15 cellular contexts compared by ENCODE assay signal in genomic region chr6:131059486-131059885, GRCh38. TPM values are rescaled to one million over a fixed set of nuclear protein-coding genes. Genes with fewer than 3 reads are reported as not detected.
DNase-seq lines count a peak whose midpoint lies in the region; ATAC-seq, FAIRE-seq and TF ChIP-seq lines count a peak whose summit lies in the region.
"Had no signal": no experiment of that assay in that cellular context is flagged by ENCODE, and none has a peak within 500 bp of the region (broad histone marks: within the 10 kb centered on the region; RNA-seq: fewer than 3 reads in every experiment).

No MANE protein-coding gene starts in this region.

- ATAC-seq in HepG2 (no peak), right lobe of liver (no peak), HG02981 (IDR thresholded peaks at IDR 0.05; ENCODE audit: unreplicated experiment) (no peak)
- no peak for ATAC-seq in activated naive CD8-positive, alpha-beta T cell treated with anti-CD3 and anti-CD28 coated beads, Interleukin-2, amount 50 U/mL, for 24 hours

- peaks cover 33% of the 10 kb centered on the region for H3K4me1 Mint-ChIP-seq in activated naive CD8-positive, alpha-beta T cell treated with anti-CD3 and anti-CD28 coated beads, Interleukin-2, amount 50 U/mL, for 24 hours

- no peak overlapping the region for H3K27ac Mint-ChIP-seq in activated naive CD8-positive, alpha-beta T cell treated with anti-CD3 and anti-CD28 coated beads, Interleukin-2, amount 50 U/mL, for 24 hours
- H3K27ac Mint-ChIP-seq: activated naive CD8-positive, alpha-beta T cell; mesothelial cell of epicardium had no signal

- H3K4me1 ChIP-seq in HepG2 (ENCODE audit: insufficient read depth, low read length) (peaks cover 51% of the 10 kb centered on the region), right lobe of liver (no peaks in the 10 kb centered on the region), hepatocyte (ENCODE audit: insufficient read depth) (peaks cover 23% of the 10 kb centered on the region)

- CTCF ChIA-PET in HepG2 (lab: Yijun Ruan, JAX; ENCODE audit: low intra/inter-chr PET ratio, low total read pairs), result no interaction called here

- in situ Hi-C loops in HepG2 (cut with HindIII; ENCODE audit: extremely low pct_ligation_motif_present, low pct_unique_long_range_greater_than_20kb), result no loop called here

- whole genome bisulfite sequencing in HepG2 (ENCODE audit: low lambda C conversion rate), result 98% methylated on average over 4 of the region's 4 CpGs
- WGBS in right lobe of liver (ENCODE audit: insufficient coverage, low coverage, low lambda C conversion rate, missing lambda C conversion rate), result 84% methylated on average over 4 of the region's 4 CpGs
- 72% methylated on average over 4 of the region's 4 CpGs for WGBS in hepatocyte (ENCODE audit: low lambda C conversion rate, missing lambda C conversion rate)

- peaks cover 35% of the 10 kb centered on the region for H3K9me3 Mint-ChIP-seq in activated naive CD8-positive, alpha-beta T cell treated with anti-CD3 and anti-CD28 coated beads, Interleukin-2, amount 50 U/mL, for 24 hours

- H3K4me2 ChIP-seq in HepG2 (ENCODE audit: low read depth, low read length) (0 out of 2 replicates have a peak overlapping the region, but pooled peaks have one; percentile 93), hepatocyte (peak overlapping the region; percentile 91)

- intact Hi-C loops in HepG2 (cut with micrococcal nuclease; ENCODE audit: unreplicated experiment) (no loop called here), right lobe of liver (cut with DNase I) (no loop called here)

- POLR2A ChIA-PET in HepG2 (lab: Yijun Ruan, JAX), result no interaction called here

- TF ChIP-seq CTCF in HepG2 (CRISPR knock-in tag; IDR thresholded peaks at IDR 0.05), result no peak
- no peak for TF ChIP-seq CTCF in right lobe of liver (IDR thresholded peaks at IDR 0.05)
- TF ChIP-seq CTCF in hepatocyte (IDR thresholded peaks at IDR 0.05; ENCODE audit: poor library complexity), result no peak

- TF ChIP-seq EP300 in HepG2 (IDR thresholded peaks at IDR 0.05; ENCODE audit: low read depth in 2 of 2, low read length in 2 of 2) (no peak), HepG2 (CRISPR knock-in tag; IDR thresholded peaks at IDR 0.05; ENCODE audit: borderline replicate concordance) (no peak)

- DNase-seq in HepG2 (ENCODE audit: low spot score) (no peak), right lobe of liver (no peak), astrocyte of the hippocampus (ENCODE audit: low read depth, low spot score) (peak; percentile 60), hepatocyte (ENCODE audit: low spot score) (no peak), urothelium cell line (ENCODE audit: low spot score) (peak; percentile 25), mesenteric fat pad (ENCODE audit: low spot score) (no peak)
- DNase-seq in activated naive CD8-positive, alpha-beta T cell treated with anti-CD3 and anti-CD28 coated beads, Interleukin-2, amount 50 U/mL, for 24 hours, result no peak
- DNase-seq: activated B cell treated with CpG ODN at 0.5 μM for 24 hours; colonic mucosa; erythroblast; MV-4-11; stimulated activated CD4-positive, alpha-beta T cell treated with anti-CD3 and anti-CD28 coated beads, Interleukin-12 subunit alpha, Interleukin-12 subunit beta, amount 100 ng/mL, for 4 hours had no signal

- no peaks in the 10 kb centered on the region for H3K9me2 ChIP-seq in hepatocyte (replicated peaks; ENCODE audit: insufficient read depth)

- no peak for TF ChIP-seq RAD21 in HepG2 (CRISPR knock-in tag; IDR thresholded peaks at IDR 0.05)

- H3K36me3 Mint-ChIP-seq in activated naive CD8-positive, alpha-beta T cell treated with anti-CD3 and anti-CD28 coated beads, Interleukin-2, amount 50 U/mL, for 24 hours (ENCODE audit: low read depth), result peaks cover 8% of the 10 kb centered on the region

- no TSS peak for BruUV-seq in HepG2 (replicated peaks; lab: Mats Ljungman, UMichigan)

- no peak for FAIRE-seq in HepG2 (lab: Jason Lieb, UNC)
- FAIRE-seq in urothelium cell line (lab: Jason Lieb, UNC), result no peak

- no peaks in the 10 kb centered on the region; a peak in 1 of 5 replicates for H3K27me3 ChIP-seq in HepG2 (ENCODE audit: control insufficient read depth in 1 of 2, insufficient read depth in 2 of 2, low read length in 2 of 2)
- no peaks in the 10 kb centered on the region for H3K27me3 ChIP-seq in right lobe of liver
- H3K27me3 ChIP-seq in hepatocyte, result no peaks in the 10 kb centered on the region
- H3K27me3 ChIP-seq: colonic mucosa had no signal

- no peaks in the 10 kb centered on the region for H4K20me1 ChIP-seq in HepG2 (ENCODE audit: insufficient read depth, low read length)
- no peaks in the 10 kb centered on the region for H4K20me1 ChIP-seq in hepatocyte (ENCODE audit: insufficient read depth, poor library complexity, severe bottlenecking)

- H3K9me3 ChIP-seq in HepG2 (ENCODE audit: low read length), result peaks cover 23% of the 10 kb centered on the region
- peaks cover 0 to 7% (median 0%) of the 10 kb centered on the region in 4 donors for H3K9me3 ChIP-seq in right lobe of liver
- H3K9me3 ChIP-seq in hepatocyte (ENCODE audit: low read depth), result peaks cover 5% of the 10 kb centered on the region

- H2AFZ ChIP-seq in HepG2 (ENCODE audit: low read length) (no peak overlapping the region), hepatocyte (no peak overlapping the region)

- no peak overlapping the region for H3K9ac ChIP-seq in HepG2 (ENCODE audit: insufficient read depth, low read depth, low read length)

- H3K79me2 ChIP-seq in HepG2 (ENCODE audit: insufficient read depth, low read length), result peaks cover 82% of the 10 kb centered on the region
- peaks cover 80% of the 10 kb centered on the region for H3K79me2 ChIP-seq in hepatocyte

- H3K4me3 ChIP-seq in HepG2 (replicated peaks in 1 of 3; ENCODE audit: insufficient read depth in 1 of 3, low read depth in 2 of 3, low read length in 3 of 3) (no peak overlapping the region), right lobe of liver (no peak overlapping the region), hepatocyte (no peak overlapping the region)
- H3K4me3 ChIP-seq: colonic mucosa had no signal

- no peaks in the 10 kb centered on the region for H3K27me3 Mint-ChIP-seq in activated naive CD8-positive, alpha-beta T cell treated with anti-CD3 and anti-CD28 coated beads, Interleukin-2, amount 50 U/mL, for 24 hours
- H3K27me3 Mint-ChIP-seq: activated B cell treated with CpG ODN at 0.5 μM for 24 hours; activated naive CD8-positive, alpha-beta T cell had no signal

- H3K4me3 Mint-ChIP-seq in activated naive CD8-positive, alpha-beta T cell treated with anti-CD3 and anti-CD28 coated beads, Interleukin-2, amount 50 U/mL, for 24 hours, result no peak overlapping the region
- H3K4me3 Mint-ChIP-seq: activated naive CD8-positive, alpha-beta T cell; mesothelial cell of epicardium had no signal

- TF ChIP-seq POLR2A in HepG2 (IDR thresholded peaks at IDR 0.05; ENCODE audit: insufficient read depth in 1 of 2, low read depth in 2 of 2, low read length in 2 of 2), result no peak
- no peak for TF ChIP-seq POLR2A in right lobe of liver (IDR thresholded peaks at IDR 0.05)

- H3K36me3 ChIP-seq in HepG2 (replicated peaks in 1 of 2; ENCODE audit: control insufficient read depth in 1 of 2, insufficient read depth in 2 of 2, low read length in 2 of 2), result peaks cover under 1 to 1% of the 10 kb centered on the region in 2 experiments; a peak in 2 of 5 replicates
- H3K36me3 ChIP-seq in right lobe of liver, result no peaks in the 10 kb centered on the region
- no peaks in the 10 kb centered on the region for H3K36me3 ChIP-seq in hepatocyte (replicated peaks; ENCODE audit: insufficient read depth, low read depth)
- H3K36me3 ChIP-seq: colonic mucosa had no signal

- H3K27ac ChIP-seq in HepG2 (ENCODE audit: extremely low read length, insufficient read depth, low read length) (no peak overlapping the region), right lobe of liver (no peak overlapping the region), hepatocyte (no peak overlapping the region)
- H3K27ac ChIP-seq: colonic mucosa had no signal

TF ChIP-seq in HepG2, 621 proteins besides CTCF, POLR2A, EP300 and RAD21 (continues in another document):
- TF ChIP-seq YEATS4 (CRISPR knock-in tag; IDR thresholded peaks at IDR 0.05; ENCODE audit: borderline replicate concordance) (0 out of 2 replicates have a peak, but pooled peaks have one; percentile 2), ZNF253 (CRISPR knock-in tag; IDR thresholded peaks at IDR 0.05; ENCODE audit: borderline replicate concordance) (no peak)

RNA-seq across cellular contexts. Expression of gene EPB41L2, which starts 3.6 kb away (rescaled TPM):
- total RNA-seq in HepG2 (2016; rRNA removed; fragmentation: Illumina TruSeq; extraction: Trizol) (41.7 and 42.1 TPM in 2 replicates), right lobe of liver (10 to 100 TPM; 15.3 to 38.5 (median 24.6) TPM), hepatocyte (35.8 and 45.5 TPM in 2 replicates), mesenteric fat pad (211 TPM)
- 48.7 and 70.3 TPM in 2 replicates for total RNA-seq in HepG2 (2016; cell fraction: cytosol; rRNA removed; fragmentation: Illumina TruSeq; extraction: Trizol; ENCODE audit: low read depth)
- total RNA-seq in HepG2 (2016; cell fraction: insoluble cytoplasmic fraction; rRNA removed; fragmentation: Illumina TruSeq; extraction: Trizol), result 33.1 and 37.6 TPM in 2 replicates
- total RNA-seq in HepG2 (2016; cell fraction: membrane; rRNA removed; fragmentation: Illumina TruSeq; extraction: Trizol), result 32.9 and 42.5 TPM in 2 replicates
- 115 and 119 TPM in 2 replicates for total RNA-seq in HepG2 (2016; cell fraction: nucleus; rRNA removed; fragmentation: Illumina TruSeq; extraction: Trizol)
- polyA plus RNA-seq in HepG2 (2011; rRNA removed) (45.3 and 56.4 TPM in 2 replicates), hepatocyte (21.6 and 27.4 TPM in 2 replicates)
- 22.0 and 26.4 TPM in 2 replicates for polyA plus RNA-seq in HepG2 (2011; cell fraction: cytosol; rRNA removed)
- 128 and 148 TPM in 2 replicates for polyA plus RNA-seq in HepG2 (2011; cell fraction: nucleus; rRNA removed)
- 47.5 and 129 TPM in 2 replicates for polyA plus RNA-seq in HepG2 (2012)
- 2.9 and 4.0 TPM in 2 replicates for polyA plus RNA-seq in HepG2 (2016; cell fraction: cytosol; fragmentation: Illumina TruSeq; extraction: Trizol; ENCODE audit: low read depth)
- 44.9 and 50.4 TPM in 2 replicates for polyA plus RNA-seq in HepG2 (2016; cell fraction: insoluble cytoplasmic fraction; fragmentation: Illumina TruSeq; extraction: Trizol; ENCODE audit: low read depth)
- polyA plus RNA-seq in HepG2 (2016; cell fraction: membrane; fragmentation: Illumina TruSeq; extraction: Trizol; ENCODE audit: low read depth), result 8.4 and 9.3 TPM in 2 replicates
- polyA plus RNA-seq in HepG2 (2016; cell fraction: nucleus; fragmentation: Illumina TruSeq; extraction: Trizol; ENCODE audit: insufficient read depth, low read depth), result 138 and 156 TPM in 2 replicates
- polyA minus RNA-seq in HepG2 (2011; rRNA and poly(A)+ RNA removed; ENCODE audit: low replicate concordance), result 45.6 and 215 TPM in 2 replicates
- polyA minus RNA-seq in HepG2 (2011; cell fraction: cytosol; rRNA and poly(A)+ RNA removed), result 50.0 and 50.3 TPM in 2 replicates
- 287 and 403 TPM in 2 replicates for polyA minus RNA-seq in HepG2 (2011; cell fraction: nucleus; rRNA and poly(A)+ RNA removed)

Comparison
In these comparisons a context has a peak if more than half of its experiments do, and no peak if none do; other contexts are left out.
1. DNase-seq: peak in astrocyte of the hippocampus (single experiment) and urothelium cell line (single experiment); none in HepG2 (single experiment), right lobe of liver (0 of 3), hepatocyte (single experiment), mesenteric fat pad (single experiment) and activated naive CD8-positive, alpha-beta T cell treated with anti-CD3 and anti-CD28 coated beads, Interleukin-2, amount 50 U/mL, for 24 hours (single experiment).